Comparison of ENCODE assay signal across 1 cellular context in the genomic region with DNA sequence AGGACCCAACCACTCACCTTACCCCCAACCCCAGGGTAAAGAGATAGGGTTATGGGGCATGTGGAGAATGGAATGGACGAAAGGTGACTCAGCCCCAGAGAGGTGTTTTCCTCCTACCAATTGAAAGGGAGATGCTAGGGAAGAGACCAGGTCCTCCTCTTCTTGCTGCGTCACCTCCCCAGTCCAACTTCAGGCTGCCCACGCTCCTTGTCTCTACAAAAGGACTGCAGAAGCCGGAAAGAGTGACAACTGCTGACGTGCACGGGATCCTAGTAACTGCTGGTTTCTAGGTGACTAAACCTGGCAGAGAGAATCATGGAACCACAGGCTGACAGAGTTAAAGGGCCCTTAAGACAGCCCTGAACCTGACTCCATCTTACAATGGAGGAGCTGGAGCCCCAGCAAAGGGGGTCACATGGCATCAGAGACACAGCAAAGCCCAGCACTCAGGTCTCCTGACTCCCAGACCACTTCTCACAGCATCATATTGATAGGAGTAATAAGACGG.
TF ChIP-seq lines count a peak whose summit lies in the region.

No MANE protein-coding gene starts in this region.

TF ChIP-seq in K562, 482 proteins besides CTCF, POLR2A, EP300 and RAD21 (continued from another document):
- TF ChIP-seq, protein P1, sequence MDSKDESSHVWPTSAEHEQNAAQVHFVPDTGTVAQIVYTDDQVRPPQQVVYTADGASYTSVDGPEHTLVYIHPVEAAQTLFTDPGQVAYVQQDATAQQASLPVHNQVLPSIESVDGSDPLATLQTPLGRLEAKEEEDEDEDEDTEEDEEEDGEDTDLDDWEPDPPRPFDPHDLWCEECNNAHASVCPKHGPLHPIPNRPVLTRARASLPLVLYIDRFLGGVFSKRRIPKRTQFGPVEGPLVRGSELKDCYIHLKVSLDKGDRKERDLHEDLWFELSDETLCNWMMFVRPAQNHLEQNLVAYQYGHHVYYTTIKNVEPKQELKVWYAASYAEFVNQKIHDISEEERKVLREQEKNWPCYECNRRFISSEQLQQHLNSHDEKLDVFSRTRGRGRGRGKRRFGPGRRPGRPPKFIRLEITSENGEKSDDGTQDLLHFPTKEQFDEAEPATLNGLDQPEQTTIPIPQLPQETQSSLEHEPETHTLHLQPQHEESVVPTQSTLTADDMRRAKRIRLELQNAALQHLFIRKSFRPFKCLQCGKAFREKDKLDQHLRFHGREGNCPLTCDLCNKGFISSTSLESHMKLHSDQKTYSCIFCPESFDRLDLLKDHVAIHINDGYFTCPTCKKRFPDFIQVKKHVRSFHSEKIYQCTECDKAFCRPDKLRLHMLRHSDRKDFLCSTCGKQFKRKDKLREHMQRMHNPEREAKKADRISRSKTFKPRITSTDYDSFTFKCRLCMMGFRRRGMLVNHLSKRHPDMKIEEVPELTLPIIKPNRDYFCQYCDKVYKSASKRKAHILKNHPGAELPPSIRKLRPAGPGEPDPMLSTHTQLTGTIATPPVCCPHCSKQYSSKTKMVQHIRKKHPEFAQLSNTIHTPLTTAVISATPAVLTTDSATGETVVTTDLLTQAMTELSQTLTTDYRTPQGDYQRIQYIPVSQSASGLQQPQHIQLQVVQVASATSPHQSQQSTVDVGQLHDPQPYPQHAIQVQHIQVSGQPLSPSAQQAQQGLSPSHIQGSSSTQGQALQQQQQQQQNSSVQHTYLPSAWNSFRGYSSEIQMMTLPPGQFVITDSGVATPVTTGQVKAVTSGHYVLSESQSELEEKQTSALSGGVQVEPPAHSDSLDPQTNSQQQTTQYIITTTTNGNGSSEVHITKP (IDR thresholded peaks at IDR 0.05; ENCODE audit: partially characterized antibody): peak; percentile 74
- TF ChIP-seq ZNF175 (CRISPR knock-in tag; IDR thresholded peaks at IDR 0.05; ENCODE audit: low read depth) (peak; percentile 66; the same call in 1 of the 2 replicates), NRF1 (conservative IDR thresholded peaks at IDR 0.05 in 1 of 2, IDR thresholded peaks at IDR 0.05 in 1 of 2) (peak in 1 of 2 experiments; percentile 27; a peak in 1 of 4 replicates)
